8 cellular contexts compared by ENCODE assay signal in the genomic region with DNA sequence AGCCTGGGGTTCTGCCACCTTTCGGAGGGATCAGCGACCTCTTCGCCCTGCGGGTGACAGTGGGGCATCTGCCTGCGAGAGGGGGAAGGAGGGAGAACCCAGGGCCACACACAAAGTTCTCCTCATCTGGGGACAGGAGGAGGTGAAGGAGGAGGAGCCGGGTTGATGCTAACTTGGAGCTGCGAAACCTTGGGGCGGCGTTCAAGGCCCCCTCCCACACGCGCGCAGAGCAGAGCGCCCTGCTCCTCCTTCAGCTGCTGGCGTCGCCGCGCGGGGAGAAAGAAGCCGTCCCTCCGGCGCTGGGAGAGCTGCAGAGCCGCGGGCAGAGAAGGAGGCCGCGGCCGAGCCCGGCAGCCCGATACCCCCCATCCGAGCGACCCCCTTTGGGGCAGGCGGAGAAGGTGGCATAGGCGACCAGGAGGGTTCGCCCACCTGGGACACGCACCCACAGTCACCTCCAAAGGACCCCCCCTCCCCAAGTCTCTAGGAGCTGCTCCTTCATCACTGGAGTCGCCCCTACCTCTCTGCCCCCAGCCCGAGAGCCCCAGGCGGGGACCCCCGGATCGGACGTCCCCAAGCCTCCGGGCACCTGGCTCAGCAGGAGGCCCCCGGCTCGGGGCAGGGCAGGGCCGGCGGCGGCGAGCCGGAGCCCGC. TPM values are rescaled to one million over a fixed set of nuclear protein-coding genes. Genes with fewer than 3 reads are reported as not detected.
DNase-seq lines count a peak whose midpoint lies in the region; ATAC-seq and TF ChIP-seq lines count a peak whose summit lies in the region.

RASD2 (plus strand) TSS at position 232 of the 654 bp plus-strand sequence. CDS start 5,979 bp downstream, outside the sequence.

- H3K9me3 Mint-ChIP-seq in activated naive CD4-positive, alpha-beta T cell treated with anti-CD3 and anti-CD28 coated beads, Interleukin-2, amount 50 U/mL, for 72 hours = no peaks in the 10 kb centered on the region

- H3K27ac Mint-ChIP-seq in activated naive CD4-positive, alpha-beta T cell treated with anti-CD3 and anti-CD28 coated beads, Interleukin-2, amount 50 U/mL, for 72 hours = no peak within 1 kb of the TSS

- TF ChIP-seq POLR2A in GM18505 (IDR thresholded peaks at IDR 0.05; ENCODE audit: borderline replicate concordance, extremely low read depth, insufficient read depth, insufficient read length) = no peak

- no peak within 1 kb of the TSS for H3K27ac ChIP-seq in right cardiac atrium (ENCODE audit: low read length)

- H3K27me3 ChIP-seq in right cardiac atrium (ENCODE audit: control insufficient read depth, insufficient read depth) = no peaks in the 10 kb centered on the region

- H3K36me3 Mint-ChIP-seq in activated naive CD4-positive, alpha-beta T cell treated with anti-CD3 and anti-CD28 coated beads, Interleukin-2, amount 50 U/mL, for 72 hours = no peaks in the 10 kb centered on the region

- H3K4me3 ChIP-seq in right cardiac atrium (ENCODE audit: low read length) = peak within 1 kb of the TSS; percentile 54

- ATAC-seq in activated naive CD4-positive, alpha-beta T cell treated with anti-CD3 and anti-CD28 coated beads, Interleukin-2, amount 50 U/mL, for 72 hours = peak; percentile 55 to 58
- ATAC-seq in right cardiac atrium (peak; percentile 21 to 22), sciatic nerve (peak; percentile 20), GM18505 (IDR thresholded peaks at IDR 0.05; ENCODE audit: unreplicated experiment) (no peak), GM19328 (IDR thresholded peaks at IDR 0.05; ENCODE audit: unreplicated experiment) (no peak)

- intact Hi-C loops in right cardiac atrium (cut with DNase I) = no loop called here
- intact Hi-C loops in sciatic nerve (cut with DNase I) = no loop called here

- 2% methylated on average over 49 of the region's 49 CpGs for WGBS in right cardiac atrium

- H3K9me3 ChIP-seq in right cardiac atrium (ENCODE audit: control insufficient read depth, low read length) = no peaks in the 10 kb centered on the region

- DNase-seq in SIG-M5 treated with dmso at 0.1 percent for 504 hours (lab: John Stamatoyannopoulos, UW; ENCODE audit: unreplicated experiment) = peak; percentile 22
- DNase-seq in SIG-M5 (lab: John Stamatoyannopoulos, UW) = no peak
- DNase-seq in NOMO-1 treated with DMSO at 0.1 percent for 48 hours (lab: John Stamatoyannopoulos, UW; ENCODE audit: unreplicated experiment) = peak; percentile 74
- peak in 1 of 2 donors; percentile 42 for DNase-seq in activated naive CD4-positive, alpha-beta T cell treated with anti-CD3 and anti-CD28 coated beads, Interleukin-2, amount 50 U/mL, for 72 hours (ENCODE audit: low spot score in 2 of 2)
- peak; percentile 28 to 74 (median 68) for DNase-seq in right cardiac atrium
- no peak for DNase-seq in sciatic nerve (ENCODE audit: low spot score)

- peaks cover 2% of the 10 kb centered on the region for H3K4me1 ChIP-seq in right cardiac atrium (ENCODE audit: control insufficient read depth, insufficient read depth, low read length)

RNA-seq across cellular contexts. Expression of gene RASD2, which starts in this region (rescaled TPM):
- under 1 TPM; 0.08 to 0.46 TPM for total RNA-seq in activated naive CD4-positive, alpha-beta T cell treated with anti-CD3 and anti-CD28 coated beads, Interleukin-2, amount 50 U/mL, for 72 hours
- 1 to 10 TPM in 3 of 4 donors, under 1 TPM in 1; 0.78 to 3.2 (median 1.9) TPM for total RNA-seq in right cardiac atrium
- polyA plus RNA-seq in right cardiac atrium = 2.1 TPM
- 0.45 TPM for total RNA-seq in sciatic nerve

Comparison
In these comparisons a context has a peak if more than half of its experiments do, and no peak if none do; other contexts are left out.
1. DNase-seq: peak in SIG-M5 treated with dmso at 0.1 percent for 504 hours (single experiment), NOMO-1 treated with DMSO at 0.1 percent for 48 hours (single experiment) and right cardiac atrium (3 of 3); none in SIG-M5 (single experiment) and sciatic nerve (single experiment).
2. Peak in ATAC-seq in activated naive CD4-positive, alpha-beta T cell treated with anti-CD3 and anti-CD28 coated beads, Interleukin-2, amount 50 U/mL, for 72 hours; RNA of the gene not detected or under 1 TPM.
3. Peak in ATAC-seq in sciatic nerve; RNA of the gene not detected or under 1 TPM.
4. ATAC-seq: peak in right cardiac atrium (2 of 2); none in GM18505 (single experiment) and GM19328 (single experiment).